Comparison of ENCODE assay signal across 23 cellular contexts in genomic region chr22:21714059-21714770, GRCh38. TPM values are rescaled to one million over a fixed set of nuclear protein-coding genes. Genes with fewer than 3 reads are reported as not detected.
DNase-seq lines count a peak whose midpoint lies in the region; ATAC-seq, FAIRE-seq and TF ChIP-seq lines count a peak whose summit lies in the region.
"Had no signal": no experiment of that assay in that cellular context is flagged by ENCODE, and none has a peak within 500 bp of the region (broad histone marks: within the 10 kb centered on the region; RNA-seq: fewer than 3 reads in every experiment).

No MANE protein-coding gene starts in this region.

- H2BK5ac ChIP-seq in H1 (ENCODE audit: low read depth, low read length) = 0 out of 2 replicates have a peak overlapping the region, but pooled peaks have one; percentile 31

- H2AFZ ChIP-seq in H1 (ENCODE audit: low read length) (no peak overlapping the region), osteoblast (ENCODE audit: low read length) (no peak overlapping the region)
- H2AFZ ChIP-seq: neural progenitor cell had no signal

- no peak overlapping the region for H2BK20ac ChIP-seq in H1 (ENCODE audit: low read length)

- no peak overlapping the region for H3K9ac ChIP-seq in H1 (replicated peaks in 1 of 4; ENCODE audit: extremely low read depth in 1 of 4, low read depth in 3 of 4, low read length in 3 of 4)
- H3K9ac ChIP-seq: neural progenitor cell had no signal

- H3K4me3 Mint-ChIP-seq in stimulated activated memory B cell treated with anti-CD40 and anti-IgM and Interleukin-4, amounts not matched to agents 10 μg/mL and 1 μg/mL and 100 μg/mL, for 72 hours = no peak overlapping the region
- H3K4me3 Mint-ChIP-seq in CD8-positive, alpha-beta T cell = no peak overlapping the region
- H3K4me3 Mint-ChIP-seq: activated T-cell treated with anti-CD3 and anti-CD28 coated beads, Interleukin-2, amount 50 U/mL, for 24 hours had no signal

- H3K18ac ChIP-seq in H1 (ENCODE audit: extremely low read depth, low read length) = no peak overlapping the region

- no peak for FAIRE-seq in H1 (lab: Jason Lieb, UNC)
- FAIRE-seq: endometrium, G401.6, GM18507, TTC549 had no signal

- peaks cover 3% of the 10 kb centered on the region for H3K4me1 ChIP-seq in cardiac muscle cell (ENCODE audit: low read depth)
- no peaks in the 10 kb centered on the region for H3K4me1 ChIP-seq in H1 (replicated peaks in 1 of 4; ENCODE audit: control insufficient read depth in 3 of 4, insufficient read depth in 4 of 4, low read length in 3 of 4)
- H3K4me1 ChIP-seq in osteoblast (ENCODE audit: insufficient read depth, low read length) = peaks cover 13% of the 10 kb centered on the region
- H3K4me1 ChIP-seq in aorta (ENCODE audit: control insufficient read depth in 1 of 2, insufficient read depth in 2 of 2, low read length in 2 of 2) = no peaks in the 10 kb centered on the region
- no peaks in the 10 kb centered on the region for H3K4me1 ChIP-seq in CD8-positive, alpha-beta T cell (ENCODE audit: insufficient read depth, low read length)
- H3K4me1 ChIP-seq: breast epithelium, neural progenitor cell, upper lobe of right lung had no signal

- peak; percentile 43 for ATAC-seq in aorta (ENCODE audit: low FRiP score)
- ATAC-seq in stimulated activated memory B cell treated with anti-CD40 and anti-IgM and Interleukin-4, amounts not matched to agents 10 μg/mL and 1 μg/mL and 100 μg/mL, for 72 hours = no peak
- ATAC-seq in CD8-positive, alpha-beta T cell = no peak

- H3K79me1 ChIP-seq in H1 (ENCODE audit: low read depth, low read length) = no peaks in the 10 kb centered on the region

- H3K36me3 ChIP-seq in cardiac muscle cell (no peaks in the 10 kb centered on the region), H1 (ENCODE audit: control insufficient read depth in 2 of 4, insufficient read depth in 4 of 4, low read length in 3 of 4) (peaks cover 0 to 5% (median 3%) of the 10 kb centered on the region in 4 experiments; a peak in 2 of 8 replicates), osteoblast (ENCODE audit: insufficient read depth, low read length) (no peaks in the 10 kb centered on the region), aorta (ENCODE audit: control insufficient read depth in 1 of 2, insufficient read depth in 2 of 2, low read length in 1 of 2) (no peaks in the 10 kb centered on the region)
- no peaks in the 10 kb centered on the region for H3K36me3 ChIP-seq in CD8-positive, alpha-beta T cell (ENCODE audit: insufficient read depth, low read length)
- H3K36me3 ChIP-seq: adrenal gland, breast epithelium, neural progenitor cell, upper lobe of right lung had no signal

- no peaks in the 10 kb centered on the region for H3K9me3 ChIP-seq in cardiac muscle cell (ENCODE audit: low read depth)
- H3K9me3 ChIP-seq in H1 (ENCODE audit: insufficient read depth in 2 of 2, low read depth in 1 of 2, low read length in 1 of 2) = no peaks in the 10 kb centered on the region
- no peaks in the 10 kb centered on the region for H3K9me3 ChIP-seq in osteoblast (ENCODE audit: low read depth, low read length)
- H3K9me3 ChIP-seq in aorta (ENCODE audit: control insufficient read depth, low read length) = no peaks in the 10 kb centered on the region
- no peaks in the 10 kb centered on the region for H3K9me3 ChIP-seq in CD8-positive, alpha-beta T cell (ENCODE audit: low read length)
- H3K9me3 ChIP-seq: adrenal gland, breast epithelium, upper lobe of right lung had no signal

- no peak for TF ChIP-seq RAD21 in H1 (IDR thresholded peaks at IDR 0.05 in 1 of 2, conservative IDR thresholded peaks at IDR 0.05 in 1 of 2; ENCODE audit: low read depth in 2 of 2, low read length in 2 of 2)

- intact Hi-C loops in cardiac septum (cut with DNase I) (loop anchor here (10.0 kb wide), 1 partner anchor 51 kb away; no protein-coding TSS in a partner anchor), aorta (cut with DNase I) (loop anchor here in 1 of 2 donors (2.0 kb wide), 1 partner anchor 231 kb away; no protein-coding TSS in a partner anchor)
- intact Hi-C loops in CD8-positive, alpha-beta T cell (cut with DNase I, micrococcal nuclease) = no loop called here

- H4K20me1 ChIP-seq in H1 (replicated peaks in 1 of 2; ENCODE audit: control insufficient read depth in 1 of 2, insufficient read depth in 2 of 2, low read length in 2 of 2) (peaks cover 0 to 9% of the 10 kb centered on the region in 2 experiments), osteoblast (ENCODE audit: insufficient read depth, low read length) (no peaks in the 10 kb centered on the region)

- H4K91ac ChIP-seq in H1 (replicated peaks; ENCODE audit: insufficient read length, low read length) = no peak overlapping the region

- no peak overlapping the region for H4K5ac ChIP-seq in H1 (ENCODE audit: insufficient read length, low read depth, low read length)

- no peak overlapping the region for H2BK12ac ChIP-seq in H1 (ENCODE audit: low read depth, low read length)

- H3K14ac ChIP-seq in H1 (ENCODE audit: insufficient read length) = no peak overlapping the region

- H3K4ac ChIP-seq in H1 (replicated peaks; ENCODE audit: insufficient read length, low read depth, low read length) = no peak overlapping the region

- H3K4me3 ChIP-seq in cardiac muscle cell (no peak overlapping the region), H1 (ENCODE audit: extremely low read depth in 1 of 4, insufficient read depth in 2 of 4, low read depth in 3 of 4, low read length in 4 of 4) (no peak overlapping the region), osteoblast (ENCODE audit: insufficient read depth, low read length) (no peak overlapping the region), aorta (ENCODE audit: low read length in 2 of 2) (no peak overlapping the region)
- H3K4me3 ChIP-seq in CD8-positive, alpha-beta T cell (ENCODE audit: low read depth, low read length) = no peak overlapping the region
- H3K4me3 ChIP-seq: adrenal gland, neural progenitor cell, upper lobe of right lung had no signal

- no peaks in the 10 kb centered on the region for H3K9me3 Mint-ChIP-seq in stimulated activated memory B cell treated with anti-CD40 and anti-IgM and Interleukin-4, amounts not matched to agents 10 μg/mL and 1 μg/mL and 100 μg/mL, for 72 hours
- no peaks in the 10 kb centered on the region for H3K9me3 Mint-ChIP-seq in CD8-positive, alpha-beta T cell
- H3K9me3 Mint-ChIP-seq: activated T-cell treated with anti-CD3 and anti-CD28 coated beads, Interleukin-2, amount 50 U/mL, for 24 hours; neural progenitor cell had no signal

- no peak for TF ChIP-seq EP300 in H1 (IDR thresholded peaks at IDR 0.05; ENCODE audit: borderline replicate concordance in 1 of 2, low read depth in 2 of 2, low read length in 2 of 2)

- WGBS in H1 (ENCODE audit: extremely low coverage in 1 of 2, insufficient coverage in 1 of 2, insufficient read length in 1 of 2, insufficient replicate concordance in 2 of 2, low coverage in 1 of 2, low lambda C conversion rate in 2 of 2, missing lambda C conversion rate in 1 of 2), 2 experiments = 89% methylated on average over 23 of the region's 32 CpGs; no CpG with 5 or more reads in 1 of the 2 experiments
- WGBS in aorta, 2 donors = 84 to 85% methylated on average over 32 of the region's 32 CpGs

- no peaks in the 10 kb centered on the region for H3K27me3 Mint-ChIP-seq in stimulated activated memory B cell treated with anti-CD40 and anti-IgM and Interleukin-4, amounts not matched to agents 10 μg/mL and 1 μg/mL and 100 μg/mL, for 72 hours
- H3K27me3 Mint-ChIP-seq in CD8-positive, alpha-beta T cell (ENCODE audit: low read depth) = no peaks in the 10 kb centered on the region
- H3K27me3 Mint-ChIP-seq: activated T-cell treated with anti-CD3 and anti-CD28 coated beads, Interleukin-2, amount 50 U/mL, for 24 hours had no signal

- H3K23me2 ChIP-seq in H1 (ENCODE audit: low read depth, low read length) = no peaks in the 10 kb centered on the region

- H3K4me1 Mint-ChIP-seq in stimulated activated memory B cell treated with anti-CD40 and anti-IgM and Interleukin-4, amounts not matched to agents 10 μg/mL and 1 μg/mL and 100 μg/mL, for 72 hours = peaks cover 20% of the 10 kb centered on the region
- H3K4me1 Mint-ChIP-seq in CD8-positive, alpha-beta T cell (ENCODE audit: low read depth) = peaks cover 5% of the 10 kb centered on the region

- no peak overlapping the region for H2BK120ac ChIP-seq in H1 (replicated peaks; ENCODE audit: low read depth, low read length)

- H3K79me2 ChIP-seq in H1 (ENCODE audit: control insufficient read depth in 1 of 2, insufficient read depth in 2 of 2, low read length in 2 of 2) (no peaks in the 10 kb centered on the region), osteoblast (ENCODE audit: insufficient read depth, low read length) (no peaks in the 10 kb centered on the region)

- CTCF ChIA-PET in H1 (lab: Charles Lee; ENCODE audit: partially characterized antibody) = interaction anchor here (0.6 to 7.0 kb wide), 7 partner anchors 10 to 1846 kb away, joined by 3 to 45 read pairs (median 4); no protein-coding TSS in a partner anchor
- CTCF ChIA-PET in CD8-positive, alpha-beta T cell (lab: Charles Lee) = interaction anchor here (0.8 to 1.6 kb wide), 5 partner anchors 223 to 238 kb away, joined by 3 to 10 read pairs (median 5); partner anchors contain the start of gene PPM1F

- no peak overlapping the region for H3K27ac Mint-ChIP-seq in stimulated activated memory B cell treated with anti-CD40 and anti-IgM and Interleukin-4, amounts not matched to agents 10 μg/mL and 1 μg/mL and 100 μg/mL, for 72 hours
- no peak overlapping the region for H3K27ac Mint-ChIP-seq in CD8-positive, alpha-beta T cell
- H3K27ac Mint-ChIP-seq: activated T-cell treated with anti-CD3 and anti-CD28 coated beads, Interleukin-2, amount 50 U/mL, for 24 hours; neural progenitor cell had no signal

- H3K23ac ChIP-seq in H1 (ENCODE audit: insufficient read length) = no peak overlapping the region

- H2AK5ac ChIP-seq in H1 (ENCODE audit: low read depth, low read length) = no peak overlapping the region

- DNase-seq in cardiac muscle cell (ENCODE audit: low read depth in 1 of 2, low spot score in 1 of 2) = no peak
- DNase-seq in cardiac septum (ENCODE audit: low spot score) = no peak
- DNase-seq in H1 (ENCODE audit: low read depth in 1 of 2, low spot score in 2 of 2) = no peak
- DNase-seq in osteoblast (ENCODE audit: insufficient read length, low spot score, missing footprints) = peak; percentile 57
- DNase-seq in aorta = no peak
- DNase-seq in NCI-H446 treated with DMSO at 0.1 percent for 48 hours (lab: John Stamatoyannopoulos, UW) = no peak
- no peak for DNase-seq in CD8-positive, alpha-beta T cell
- DNase-seq: ACHN; activated CD4-positive, alpha-beta T cell treated with anti-CD3 and anti-CD28 coated beads for 1 hour; activated naive CD4-positive, alpha-beta T cell; activated T-cell treated with anti-CD3 and anti-CD28 coated beads, Interleukin-2, amount 50 U/mL, for 24 hours; NCI-H1092 treated with DMSO at 0.1 percent for 48 hours; NCI-H526; T-helper 1 cell; upper lobe of right lung had no signal

- H3K36me3 Mint-ChIP-seq in stimulated activated memory B cell treated with anti-CD40 and anti-IgM and Interleukin-4, amounts not matched to agents 10 μg/mL and 1 μg/mL and 100 μg/mL, for 72 hours = peaks cover 6% of the 10 kb centered on the region
- H3K36me3 Mint-ChIP-seq in CD8-positive, alpha-beta T cell = peaks cover 3% of the 10 kb centered on the region

- no peak overlapping the region for H3K4me2 ChIP-seq in H1 (ENCODE audit: insufficient read depth in 1 of 2, low read depth in 2 of 2, low read length in 2 of 2)
- H3K4me2 ChIP-seq in osteoblast (ENCODE audit: insufficient read depth, low read length) = no peak overlapping the region
- H3K4me2 ChIP-seq: neural progenitor cell had no signal

- H3K56ac ChIP-seq in H1 (replicated peaks; ENCODE audit: insufficient read length, low read depth, low read length) = no peak overlapping the region

- no peak overlapping the region for H4K8ac ChIP-seq in H1 (ENCODE audit: extremely low read depth, insufficient read depth, low read length)

- no peaks in the 10 kb centered on the region for H3K27me3 ChIP-seq in cardiac muscle cell
- H3K27me3 ChIP-seq in H1 (replicated peaks in 1 of 4; ENCODE audit: control insufficient read depth in 3 of 4, extremely low read depth in 1 of 4, insufficient read depth in 3 of 4, low read length in 3 of 4) = no peaks in the 10 kb centered on the region
- H3K27me3 ChIP-seq in osteoblast (ENCODE audit: insufficient read depth, low read length) = no peaks in the 10 kb centered on the region
- H3K27me3 ChIP-seq in aorta (ENCODE audit: control insufficient read depth in 1 of 2, insufficient read depth in 2 of 2, low read length in 1 of 2) = no peaks in the 10 kb centered on the region
- no peaks in the 10 kb centered on the region for H3K27me3 ChIP-seq in CD8-positive, alpha-beta T cell (ENCODE audit: insufficient read depth, low read length)
- H3K27me3 ChIP-seq: adrenal gland, breast epithelium, neural progenitor cell, upper lobe of right lung had no signal

- no peak for TF ChIP-seq CTCF in cardiac muscle cell (IDR thresholded peaks at IDR 0.05; ENCODE audit: low read depth, low read length)
- no peak for TF ChIP-seq CTCF in H1 (IDR thresholded peaks at IDR 0.05; ENCODE audit: control extremely low read depth in 1 of 3, insufficient read depth in 1 of 3, low read depth in 1 of 3, low read length in 3 of 3)
- TF ChIP-seq CTCF in osteoblast (IDR thresholded peaks at IDR 0.05; ENCODE audit: extremely low read depth, low read depth, low read length) = no peak
- TF ChIP-seq CTCF in CD8-positive, alpha-beta T cell (IDR thresholded peaks at IDR 0.05) = no peak

- H3K27ac ChIP-seq in cardiac muscle cell (peak overlapping the region; percentile 55), H1 (ENCODE audit: low read depth, low read length) (no peak overlapping the region), osteoblast (ENCODE audit: low read depth, low read length) (no peak overlapping the region), aorta (ENCODE audit: low read depth in 1 of 2, low read length in 2 of 2) (no peak overlapping the region)
- H3K27ac ChIP-seq in CD8-positive, alpha-beta T cell (ENCODE audit: low read depth, low read length) = no peak overlapping the region
- H3K27ac ChIP-seq: breast epithelium, neural progenitor cell, upper lobe of right lung had no signal

- TF ChIP-seq POLR2A in H1 (IDR thresholded peaks at IDR 0.05; ENCODE audit: control extremely low read depth in 1 of 2, low read depth in 2 of 2, low read length in 2 of 2) = no peak

- no peak overlapping the region for H2BK15ac ChIP-seq in H1 (ENCODE audit: low read length)

- POLR2A ChIA-PET in H1 (lab: Charles Lee; ENCODE audit: partially characterized antibody) = interaction anchor here (0.6 to 1.1 kb wide), 2 partner anchors 16 to 224 kb away, joined by 3 read pairs; no protein-coding TSS in a partner anchor
- POLR2A ChIA-PET in CD8-positive, alpha-beta T cell (lab: Charles Lee) = no interaction called here

RNA-seq across cellular contexts. Expression of gene YPEL1, which starts 21.4 kb away (rescaled TPM):
- total RNA-seq in cardiac muscle cell (12.2 and 22.4 TPM in 2 replicates), cardiac septum (9.6 TPM), osteoblast (1.8 and 2.2 TPM in 2 replicates), aorta (1 to 10 TPM; 4.7 to 9.1 TPM)
- polyA plus RNA-seq in cardiac muscle cell (20.4 and 39.8 TPM in 2 replicates), H1 (2011; rRNA removed) (5.9 and 6.0 TPM in 2 replicates), aorta (1 to 10 TPM; 2.0 to 4.8 TPM)
- 6.7 and 7.6 TPM in 2 replicates for total RNA-seq in H1 (2021; fragmentation: NEBNext Ultra II Directional; extraction: Animal tissue kit (Norgen Biotek cat#: 25700))
- 8.0 TPM for polyA plus RNA-seq in H1 (2011; cell fraction: cytosol; rRNA removed)
- 12.7 TPM for polyA plus RNA-seq in H1 (2011; cell fraction: nucleus; rRNA removed)
- 5.0 to 11.0 TPM (median 6.6 TPM) in 4 replicates for polyA plus RNA-seq in H1 (2012, experiment 1 of 2)
- polyA plus RNA-seq in H1 (2012, experiment 2 of 2) = 3.4 TPM
- polyA plus RNA-seq in H1 (2013, experiment 1 of 2) = 5.9 TPM
- 5.0 TPM for polyA plus RNA-seq in H1 (2013, experiment 2 of 2)
- 12.7 and 20.1 TPM in 2 replicates for polyA minus RNA-seq in H1 (2011; rRNA and poly(A)+ RNA removed)
- polyA minus RNA-seq in H1 (2011; cell fraction: cytosol; rRNA and poly(A)+ RNA removed) = 5.3 TPM
- 9.1 TPM for polyA minus RNA-seq in H1 (2011; cell fraction: nucleus; rRNA and poly(A)+ RNA removed)
- total RNA-seq in CD8-positive, alpha-beta T cell = 1 to 10 TPM; 3.2 to 3.3 TPM

RNA-seq across cellular contexts. Expression of gene PPIL2, which starts 48.4 kb away (rescaled TPM):
- total RNA-seq in cardiac muscle cell = 23.3 and 29.2 TPM in 2 replicates
- 23.6 and 26.1 TPM in 2 replicates for polyA plus RNA-seq in cardiac muscle cell
- 25.9 TPM for total RNA-seq in cardiac septum
- 34.4 and 37.7 TPM in 2 replicates for total RNA-seq in H1 (2021; fragmentation: NEBNext Ultra II Directional; extraction: Animal tissue kit (Norgen Biotek cat#: 25700))
- 34.6 and 46.4 TPM in 2 replicates for polyA plus RNA-seq in H1 (2011; rRNA removed)
- 38.7 TPM for polyA plus RNA-seq in H1 (2011; cell fraction: cytosol; rRNA removed)
- polyA plus RNA-seq in H1 (2011; cell fraction: nucleus; rRNA removed) = 145 TPM
- 34.0 to 37.8 TPM (median 35.7 TPM) in 4 replicates for polyA plus RNA-seq in H1 (2012, experiment 1 of 2)
- 30.2 TPM for polyA plus RNA-seq in H1 (2012, experiment 2 of 2)
- 29.8 TPM for polyA plus RNA-seq in H1 (2013, experiment 1 of 2)
- 22.9 TPM for polyA plus RNA-seq in H1 (2013, experiment 2 of 2)
- polyA minus RNA-seq in H1 (2011; rRNA and poly(A)+ RNA removed) = 31.1 and 39.8 TPM in 2 replicates
- polyA minus RNA-seq in H1 (2011; cell fraction: cytosol; rRNA and poly(A)+ RNA removed) = 18.9 TPM
- 43.9 TPM for polyA minus RNA-seq in H1 (2011; cell fraction: nucleus; rRNA and poly(A)+ RNA removed)
- total RNA-seq in osteoblast = 25.3 and 29.2 TPM in 2 replicates
- total RNA-seq in aorta = 10 to 100 TPM; 33.2 to 35.4 TPM
- polyA plus RNA-seq in aorta = 10 to 100 TPM in 1 of 2 donors, 1 to 10 TPM in 1; 5.1 to 38.4 TPM
- total RNA-seq in CD8-positive, alpha-beta T cell = 10 to 100 TPM; 42.5 to 51.7 TPM
